ENCODE assay signal across 8 cellular contexts in genomic region chr13:112873851-112874750, GRCh38.
DNase-seq lines count a peak whose midpoint lies in the region; ATAC-seq and TF ChIP-seq lines count a peak whose summit lies in the region.

No MANE protein-coding gene starts in this region.

- H2AFZ ChIP-seq in fibroblast of lung (ENCODE audit: low read length) (peak overlapping the region; percentile 82), neural progenitor cell (replicated peaks) (no peak overlapping the region)

- H3K4me1 Mint-ChIP-seq in neural progenitor cell: peaks cover 19% of the 10 kb centered on the region

- H3K27me3 ChIP-seq in fibroblast of lung (ENCODE audit: control insufficient read depth, insufficient read depth, low read length): no peaks in the 10 kb centered on the region
- H3K27me3 ChIP-seq in neural progenitor cell: no peaks in the 10 kb centered on the region

- no peak overlapping the region for H3K27ac ChIP-seq in fibroblast of lung (ENCODE audit: insufficient read depth, low read length)
- no peak overlapping the region for H3K27ac ChIP-seq in neural progenitor cell

- peaks cover 10% of the 10 kb centered on the region for H3K36me3 Mint-ChIP-seq in neural progenitor cell

- H3K4me1 ChIP-seq in fibroblast of lung (ENCODE audit: control insufficient read depth, extremely low read depth, insufficient read depth, low read length) (no peaks in the 10 kb centered on the region), neural progenitor cell (no peaks in the 10 kb centered on the region)

- peak; percentile 89 to 97 for TF ChIP-seq CTCF in fibroblast of lung (conservative IDR thresholded peaks at IDR 0.05 in 1 of 2, IDR thresholded peaks at IDR 0.05 in 1 of 2; ENCODE audit: low read depth in 1 of 2, low read length in 2 of 2)
- TF ChIP-seq CTCF in neural progenitor cell (IDR thresholded peaks at IDR 0.05): peak; percentile 91

- no peaks in the 10 kb centered on the region for H3K79me2 ChIP-seq in fibroblast of lung (ENCODE audit: control insufficient read depth, insufficient read depth, low read length)
- H3K79me2 ChIP-seq in neural progenitor cell (ENCODE audit: low read depth): no peaks in the 10 kb centered on the region

- peaks cover 8% of the 10 kb centered on the region for H3F3A ChIP-seq in neural progenitor cell (ENCODE audit: low read depth)

- H3K27me3 Mint-ChIP-seq in neural progenitor cell (ENCODE audit: insufficient read depth, low read depth): peaks cover 3% of the 10 kb centered on the region

- DNase-seq in COR-L47 (lab: John Stamatoyannopoulos, UW) (peak; percentile 83), NCI-H69 (lab: John Stamatoyannopoulos, UW) (peak; percentile 89), fibroblast of lung (ENCODE audit: low read depth in 2 of 2) (peak; percentile 30 to 64), neural progenitor cell (ENCODE audit: low spot score) (peak; percentile 88), stromal cell of bone marrow (ENCODE audit: low read depth) (peak; percentile 29)
- peak; percentile 83 for DNase-seq in activated CD8-positive, alpha-beta memory T cell treated with anti-CD3 and anti-CD28 coated beads, Interleukin-2, amount 50 U/mL, for 4 hours

- H3K9ac ChIP-seq in fibroblast of lung (ENCODE audit: insufficient read depth, low read length): no peak overlapping the region
- no peak overlapping the region for H3K9ac ChIP-seq in neural progenitor cell

- H3K36me3 ChIP-seq in fibroblast of lung (ENCODE audit: control insufficient read depth, insufficient read depth, low read length) (peaks cover 3% of the 10 kb centered on the region), neural progenitor cell (no peaks in the 10 kb centered on the region)

- peak overlapping the region; percentile 61 for H3K27ac Mint-ChIP-seq in neural progenitor cell

- H3K4me2 ChIP-seq in fibroblast of lung (ENCODE audit: extremely low read depth, insufficient read depth, low read length) (no peak overlapping the region), neural progenitor cell (no peak overlapping the region)

- H3K4me3 Mint-ChIP-seq in neural progenitor cell: no peak overlapping the region

- no peaks in the 10 kb centered on the region for H3K9me3 Mint-ChIP-seq in neural progenitor cell

- H3K9me3 ChIP-seq in fibroblast of lung (ENCODE audit: control insufficient read depth, insufficient read depth, low read depth, low read length) (no peaks in the 10 kb centered on the region), neural progenitor cell (ENCODE audit: low read depth) (no peaks in the 10 kb centered on the region)

- peak; percentile 90 for ATAC-seq in GM19395 (IDR thresholded peaks at IDR 0.05; ENCODE audit: unreplicated experiment)
- ATAC-seq in HG03432 (IDR thresholded peaks at IDR 0.05; ENCODE audit: unreplicated experiment): peak; percentile 83

- H4K20me1 ChIP-seq in fibroblast of lung (ENCODE audit: control insufficient read depth, extremely low read depth, insufficient read depth, low read length): no peaks in the 10 kb centered on the region
- H4K20me1 ChIP-seq in neural progenitor cell (ENCODE audit: low read depth): no peaks in the 10 kb centered on the region

- H3K4me3 ChIP-seq in fibroblast of lung (replicated peaks in 1 of 4; ENCODE audit: control extremely low read depth in 1 of 4, insufficient read depth in 1 of 4, low read depth in 3 of 4, low read length in 4 of 4) (no peak overlapping the region), neural progenitor cell (no peak overlapping the region)

Comparison
In these comparisons a context has a peak if more than half of its experiments do, and no peak if none do; other contexts are left out.
1. DNase-seq: peak in every context shown above with its lines; median percentile 89 in NCI-H69; 88 in neural progenitor cell; 83 in COR-L47; 83 in activated CD8-positive, alpha-beta memory T cell treated with anti-CD3 and anti-CD28 coated beads, Interleukin-2, amount 50 U/mL, for 4 hours; 47 in fibroblast of lung; 29 in stromal cell of bone marrow.